11 cellular contexts compared by ENCODE assay signal in genomic region chr9:109781541-109782197, GRCh38. TPM values are rescaled to one million over a fixed set of nuclear protein-coding genes. Genes with fewer than 3 reads are reported as not detected.
A peak's percentile ranks its signal among the peaks of the same experiment; 100 is the strongest.
DNase-seq lines count a peak whose midpoint lies in the region; ATAC-seq, FAIRE-seq and TF ChIP-seq lines count a peak whose summit lies in the region.
"Had no signal": no experiment of that assay in that cellular context is flagged by ENCODE, and none has a peak within 500 bp of the region (broad histone marks: within the 10 kb centered on the region; RNA-seq: fewer than 3 reads in every experiment).

No MANE protein-coding gene starts in this region.

- H3K18ac ChIP-seq in H1 (ENCODE audit: extremely low read depth, low read length): no peak overlapping the region

- no peak overlapping the region for H2BK120ac ChIP-seq in H1 (replicated peaks; ENCODE audit: low read depth, low read length)

- TF ChIP-seq POLR2A in H1 (IDR thresholded peaks at IDR 0.05; ENCODE audit: control extremely low read depth in 1 of 2, low read depth in 2 of 2, low read length in 2 of 2) (no peak), uterus (IDR thresholded peaks at IDR 0.05) (no peak)

- ATAC-seq in lower lobe of right lung (peak; percentile 24 to 47), GM18861 (IDR thresholded peaks at IDR 0.05; ENCODE audit: unreplicated experiment) (no peak)

- TF ChIP-seq CTCF in H1 (IDR thresholded peaks at IDR 0.05; ENCODE audit: control extremely low read depth in 1 of 3, insufficient read depth in 1 of 3, low read depth in 1 of 3, low read length in 3 of 3) (no peak), lower lobe of right lung (IDR thresholded peaks at IDR 0.05) (no peak), uterus (IDR thresholded peaks at IDR 0.05) (no peak)

- no peak overlapping the region for H3K9ac ChIP-seq in H1 (replicated peaks in 1 of 4; ENCODE audit: extremely low read depth in 1 of 4, low read depth in 3 of 4, low read length in 3 of 4)

- no peak overlapping the region for H3K14ac ChIP-seq in H1 (ENCODE audit: insufficient read length)

- POLR2A ChIA-PET in H1 (lab: Charles Lee; ENCODE audit: partially characterized antibody): interaction anchor here (1.0 kb wide), 1 partner anchor 16 kb away, joined by 4 read pairs; no protein-coding TSS in a partner anchor

- H3K4ac ChIP-seq in H1 (replicated peaks; ENCODE audit: insufficient read length, low read depth, low read length): no peak overlapping the region

- no peak overlapping the region for H2AK5ac ChIP-seq in H1 (ENCODE audit: low read depth, low read length)

- no peak for FAIRE-seq in H1 (lab: Jason Lieb, UNC)

- peak overlapping the region; percentile 39; the same call in 1 of the 2 replicates for H2BK12ac ChIP-seq in H1 (ENCODE audit: low read depth, low read length)

- no peak overlapping the region for H3K56ac ChIP-seq in H1 (replicated peaks; ENCODE audit: insufficient read length, low read depth, low read length)

- CTCF ChIA-PET in H1 (lab: Charles Lee; ENCODE audit: partially characterized antibody): interaction anchor here (1.1 to 2.3 kb wide), 2 partner anchors 36 to 275 kb away, joined by 3 to 9 read pairs; no protein-coding TSS in a partner anchor

- H3K36me3 Mint-ChIP-seq in T-helper 1 cell treated with Interleukin-12 subunit alpha and Interleukin-12 subunit beta and Interleukin-4 antibody, amounts not matched to agents 30 μg/mL and 1 μg/mL, for 36 hours (ENCODE audit: low read depth): no peaks in the 10 kb centered on the region

- no peak for TF ChIP-seq EP300 in H1 (IDR thresholded peaks at IDR 0.05; ENCODE audit: borderline replicate concordance in 1 of 2, low read depth in 2 of 2, low read length in 2 of 2)

- no peak overlapping the region for H3K27ac Mint-ChIP-seq in T-helper 1 cell treated with Interleukin-12 subunit alpha and Interleukin-12 subunit beta and Interleukin-4 antibody, amounts not matched to agents 30 μg/mL and 1 μg/mL, for 36 hours
- H3K27ac Mint-ChIP-seq: T-helper 2 cell treated with Interferon-gamma antibody and Interleukin-4, amounts not matched to agents 5 μg/mL and 100 μg/mL, for 36 hours had no signal

- H3K4me3 ChIP-seq in H1 (ENCODE audit: extremely low read depth in 1 of 4, insufficient read depth in 2 of 4, low read depth in 3 of 4, low read length in 4 of 4): peak overlapping the region in 1 of 4 experiments; percentile 97; a peak in 2 of 8 replicates
- peak overlapping the region; percentile 59 for H3K4me3 ChIP-seq in lower lobe of right lung
- peak overlapping the region; percentile 44 for H3K4me3 ChIP-seq in uterus

- H3K36me3 ChIP-seq in H1 (ENCODE audit: control insufficient read depth in 2 of 4, insufficient read depth in 4 of 4, low read length in 3 of 4) (no peaks in the 10 kb centered on the region), lower lobe of right lung (no peaks in the 10 kb centered on the region), uterus (no peaks in the 10 kb centered on the region)

- H3K4me3 Mint-ChIP-seq in T-helper 1 cell treated with Interleukin-12 subunit alpha and Interleukin-12 subunit beta and Interleukin-4 antibody, amounts not matched to agents 30 μg/mL and 1 μg/mL, for 36 hours: peak overlapping the region; percentile 30
- H3K4me3 Mint-ChIP-seq: T-helper 2 cell treated with Interferon-gamma antibody and Interleukin-4, amounts not matched to agents 5 μg/mL and 100 μg/mL, for 36 hours had no signal

- no peaks in the 10 kb centered on the region for H4K20me1 ChIP-seq in H1 (replicated peaks in 1 of 2; ENCODE audit: control insufficient read depth in 1 of 2, insufficient read depth in 2 of 2, low read length in 2 of 2)

- no peak overlapping the region for H2BK15ac ChIP-seq in H1 (ENCODE audit: low read length)

- H3K9me3 ChIP-seq in H1 (ENCODE audit: insufficient read depth in 2 of 2, low read depth in 1 of 2, low read length in 1 of 2) (no peaks in the 10 kb centered on the region), lower lobe of right lung (no peaks in the 10 kb centered on the region), uterus (no peaks in the 10 kb centered on the region)

- no peak overlapping the region for H4K5ac ChIP-seq in H1 (ENCODE audit: insufficient read length, low read depth, low read length)

- H3K4me1 Mint-ChIP-seq in T-helper 1 cell treated with Interleukin-12 subunit alpha and Interleukin-12 subunit beta and Interleukin-4 antibody, amounts not matched to agents 30 μg/mL and 1 μg/mL, for 36 hours (ENCODE audit: low read depth): peaks cover 11% of the 10 kb centered on the region

- H3K9me3 Mint-ChIP-seq in T-helper 1 cell treated with Interleukin-12 subunit alpha and Interleukin-12 subunit beta and Interleukin-4 antibody, amounts not matched to agents 30 μg/mL and 1 μg/mL, for 36 hours: no peaks in the 10 kb centered on the region
- H3K9me3 Mint-ChIP-seq: T-helper 2 cell treated with Interferon-gamma antibody and Interleukin-4, amounts not matched to agents 5 μg/mL and 100 μg/mL, for 36 hours had no signal

- no peak overlapping the region for H4K8ac ChIP-seq in H1 (ENCODE audit: extremely low read depth, insufficient read depth, low read length)

- H2BK5ac ChIP-seq in H1 (ENCODE audit: low read depth, low read length): no peak overlapping the region

- peaks cover 0 to 19% (median 12%) of the 10 kb centered on the region in 4 experiments; a peak in 6 of 7 replicates for H3K27me3 ChIP-seq in H1 (replicated peaks in 1 of 4; ENCODE audit: control insufficient read depth in 3 of 4, extremely low read depth in 1 of 4, insufficient read depth in 3 of 4, low read length in 3 of 4)
- peaks cover 14% of the 10 kb centered on the region for H3K27me3 ChIP-seq in lower lobe of right lung (ENCODE audit: low read depth)
- H3K27me3 ChIP-seq in uterus: no peaks in the 10 kb centered on the region

- 82% methylated on average over 4 of the region's 4 CpGs; no CpG with 5 or more reads in 1 of the 2 experiments for WGBS in H1 (ENCODE audit: extremely low coverage in 1 of 2, insufficient coverage in 1 of 2, insufficient read length in 1 of 2, insufficient replicate concordance in 2 of 2, low coverage in 1 of 2, low lambda C conversion rate in 2 of 2, missing lambda C conversion rate in 1 of 2), 2 experiments

- H3K4me1 ChIP-seq in H1 (replicated peaks in 1 of 4; ENCODE audit: control insufficient read depth in 3 of 4, insufficient read depth in 4 of 4, low read length in 3 of 4) (peaks cover 0 to 5% (median 4%) of the 10 kb centered on the region in 4 experiments; a peak in 4 of 7 replicates), lower lobe of right lung (no peaks in the 10 kb centered on the region), uterus (no peaks in the 10 kb centered on the region)

- H2AFZ ChIP-seq in H1 (ENCODE audit: low read length): no peak overlapping the region

- peaks cover 3 to 4% of the 10 kb centered on the region in 2 experiments; a peak in 2 of 4 replicates for H3K79me2 ChIP-seq in H1 (ENCODE audit: control insufficient read depth in 1 of 2, insufficient read depth in 2 of 2, low read length in 2 of 2)

- intact Hi-C loops in lower lobe of right lung (cut with DNase I): no loop called here
- intact Hi-C loops in uterus (cut with DNase I; ENCODE audit: low total_unique reads): no loop called here

- no peak overlapping the region for H3K23ac ChIP-seq in H1 (ENCODE audit: insufficient read length)

- peaks cover 54% of the 10 kb centered on the region for H3K27me3 Mint-ChIP-seq in T-helper 1 cell treated with Interleukin-12 subunit alpha and Interleukin-12 subunit beta and Interleukin-4 antibody, amounts not matched to agents 30 μg/mL and 1 μg/mL, for 36 hours (ENCODE audit: low read depth)

- no peak overlapping the region for H4K91ac ChIP-seq in H1 (replicated peaks; ENCODE audit: insufficient read length, low read length)

- no peaks in the 10 kb centered on the region for H3K79me1 ChIP-seq in H1 (ENCODE audit: low read depth, low read length)

- no peak for DNase-seq in T-helper 1 cell
- no peak for DNase-seq in H1 (ENCODE audit: low read depth in 1 of 2, low spot score in 2 of 2)
- DNase-seq in lower lobe of right lung: no peak
- no peak for DNase-seq in uterus
- DNase-seq in NCI-H774 (lab: John Stamatoyannopoulos, UW): no peak
- no peak for DNase-seq in T1000 (lab: John Stamatoyannopoulos, UW)
- DNase-seq: 8988T, NCI-H1436 treated with DMSO at 0.1 percent for 48 hours had no signal

- peaks cover 8% of the 10 kb centered on the region for H3K23me2 ChIP-seq in H1 (ENCODE audit: low read depth, low read length)

- no peak for TF ChIP-seq RAD21 in H1 (IDR thresholded peaks at IDR 0.05 in 1 of 2, conservative IDR thresholded peaks at IDR 0.05 in 1 of 2; ENCODE audit: low read depth in 2 of 2, low read length in 2 of 2)

- H2BK20ac ChIP-seq in H1 (ENCODE audit: low read length): no peak overlapping the region

- no peak overlapping the region for H3K27ac ChIP-seq in H1 (ENCODE audit: low read depth, low read length)
- peak overlapping the region; percentile 69 for H3K27ac ChIP-seq in lower lobe of right lung
- H3K27ac ChIP-seq in uterus: peak overlapping the region in 1 of 2 donors; percentile 58

- H3K4me2 ChIP-seq in H1 (ENCODE audit: insufficient read depth in 1 of 2, low read depth in 2 of 2, low read length in 2 of 2): peak overlapping the region in 1 of 2 experiments; percentile 92; a peak in 1 of 4 replicates

TF ChIP-seq in H1, 55 proteins besides CTCF, POLR2A, EP300 and RAD21 (continues in another document):
- TF ChIP-seq EZH2 (IDR thresholded peaks at IDR 0.05; ENCODE audit: low read depth, low read length, severe bottlenecking) (no peak), BCL11A (IDR thresholded peaks at IDR 0.05; ENCODE audit: low read depth in 2 of 2, low read length in 2 of 2) (no peak), SP2 (IDR thresholded peaks at IDR 0.05; ENCODE audit: low read length) (no peak), GTF2F1 (IDR thresholded peaks at IDR 0.05; ENCODE audit: borderline replicate concordance, low read depth, low read length) (no peak), CEBPB (IDR thresholded peaks at IDR 0.05; ENCODE audit: low read depth, low read length) (no peak), GABPA (IDR thresholded peaks at IDR 0.05; ENCODE audit: borderline replicate concordance, insufficient read depth, low read length) (no peak)
- TF ChIP-seq, protein P1, sequence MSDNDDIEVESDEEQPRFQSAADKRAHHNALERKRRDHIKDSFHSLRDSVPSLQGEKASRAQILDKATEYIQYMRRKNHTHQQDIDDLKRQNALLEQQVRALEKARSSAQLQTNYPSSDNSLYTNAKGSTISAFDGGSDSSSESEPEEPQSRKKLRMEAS (IDR thresholded peaks at IDR 0.05): no peak

RNA-seq across cellular contexts. Expression of gene PALM2AKAP2, which starts 1.7 kb away (rescaled TPM):
- total RNA-seq in H1 (2021; fragmentation: NEBNext Ultra II Directional; extraction: Animal tissue kit (Norgen Biotek cat#: 25700)): 11.8 and 20.5 TPM in 2 replicates
- polyA plus RNA-seq in H1 (2011; rRNA removed): 0.38 and 0.85 TPM in 2 replicates
- 1.5 TPM for polyA plus RNA-seq in H1 (2011; cell fraction: cytosol; rRNA removed)
- polyA plus RNA-seq in H1 (2011; cell fraction: nucleus; rRNA removed): 2.2 TPM
- 3.1 to 5.2 TPM (median 3.5 TPM) in 4 replicates for polyA plus RNA-seq in H1 (2012, experiment 1 of 2)
- 0.20 TPM for polyA plus RNA-seq in H1 (2012, experiment 2 of 2)
- polyA plus RNA-seq in H1 (2013, experiment 1 of 2): 4.2 TPM
- 4.7 TPM for polyA plus RNA-seq in H1 (2013, experiment 2 of 2)
- polyA minus RNA-seq in H1 (2011; rRNA and poly(A)+ RNA removed): 2.1 and 2.5 TPM in 2 replicates
- 3.1 TPM for polyA minus RNA-seq in H1 (2011; cell fraction: cytosol; rRNA and poly(A)+ RNA removed)
- polyA minus RNA-seq in H1 (2011; cell fraction: nucleus; rRNA and poly(A)+ RNA removed): 1.5 TPM
- total RNA-seq in lower lobe of right lung (26.2 TPM), uterus (10 to 100 TPM in 3 of 4 donors, 1 to 10 TPM in 1; 2.1 to 49.5 (median 26.3) TPM)
